ENCODE assay signal across 9 cellular contexts in the genomic region with DNA sequence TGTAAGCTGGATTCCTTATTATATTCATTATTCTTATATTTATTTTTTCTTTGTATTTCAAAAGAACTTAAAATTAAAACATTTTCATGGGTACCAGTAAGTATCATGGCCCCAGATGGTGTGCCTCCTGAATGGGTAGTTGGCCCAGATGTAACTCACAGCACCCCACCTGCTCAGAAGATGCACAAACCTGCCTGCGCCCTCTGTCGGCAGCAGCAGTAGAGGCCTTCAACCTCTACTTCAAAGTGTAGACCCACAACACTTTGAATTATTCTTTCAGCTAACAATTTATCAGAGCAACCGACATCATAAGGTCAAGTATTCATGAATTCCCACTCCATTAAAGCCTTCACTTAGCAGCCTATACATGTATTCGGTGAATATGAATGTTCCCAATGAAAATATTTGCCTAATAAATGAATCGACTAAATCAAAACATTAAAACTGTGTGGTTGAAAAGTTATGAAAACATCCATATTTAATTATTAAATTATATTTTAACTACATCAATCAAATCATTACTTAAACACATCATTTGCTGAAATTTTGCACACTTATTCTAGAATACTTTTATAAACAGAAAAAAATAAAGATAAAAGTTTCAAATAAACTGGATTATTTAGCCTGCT. TPM values are rescaled to one million over a fixed set of nuclear protein-coding genes. Genes with fewer than 3 reads are reported as not detected.
DNase-seq lines count a peak whose midpoint lies in the region; ATAC-seq, FAIRE-seq and TF ChIP-seq lines count a peak whose summit lies in the region.
"Had no signal": no experiment of that assay in that cellular context is flagged by ENCODE, and none has a peak within 500 bp of the region (broad histone marks: within the 10 kb centered on the region; RNA-seq: fewer than 3 reads in every experiment).

No MANE protein-coding gene starts in this region.

- H3K4me1 ChIP-seq in right lobe of liver, result peaks cover 0 to 4% (median 0%) of the 10 kb centered on the region in 4 donors

- no peak overlapping the region for H3K27ac ChIP-seq in right lobe of liver
- H3K27ac ChIP-seq: epithelial cell of prostate had no signal

- no peak for TF ChIP-seq POLR2A in right lobe of liver (IDR thresholded peaks at IDR 0.05)

- TF ChIP-seq CTCF in right lobe of liver (IDR thresholded peaks at IDR 0.05), result peak; percentile 79 to 95 (median 91)

- DNase-seq in NCI-H2196 treated with DMSO at 0.1 percent for 48 hours (lab: John Stamatoyannopoulos, UW; ENCODE audit: unreplicated experiment), result peak; percentile 39
- peak; percentile 66 for DNase-seq in activated CD4-positive, CD25-positive, alpha-beta regulatory T cell treated with anti-CD3 and anti-CD28 coated beads, Interleukin-2, amount 50 U/mL, for 72 hours
- DNase-seq in cerebellar cortex (ENCODE audit: low spot score), result peak; percentile 48
- peak; percentile 77 to 79 (median 78) for DNase-seq in right lobe of liver
- peak; percentile 20 to 59 for DNase-seq in stimulated activated CD8-positive, alpha-beta memory T cell treated with anti-CD3 and anti-CD28 coated beads, Interleukin-15, amount 100 ng/mL, for 4 hours (ENCODE audit: low read depth in 2 of 2)
- no peak for DNase-seq in mesenteric fat pad (ENCODE audit: low spot score)

- H3K4me3 ChIP-seq in right lobe of liver, result no peak overlapping the region

- no peaks in the 10 kb centered on the region for H3K9me3 ChIP-seq in right lobe of liver

- no peaks in the 10 kb centered on the region for H3K36me3 ChIP-seq in right lobe of liver

- peak; percentile 34 for FAIRE-seq in G401.6 (lab: Jason Lieb, UNC)

- ATAC-seq in HG02938 (IDR thresholded peaks at IDR 0.05; ENCODE audit: unreplicated experiment) (peak; percentile 75), right lobe of liver (peak; percentile 88 to 95 (median 92))

- 18% methylated on average over 5 of the region's 5 CpGs for whole genome bisulfite sequencing in right lobe of liver (ENCODE audit: insufficient coverage, low coverage, low lambda C conversion rate, missing lambda C conversion rate)

- intact Hi-C loops in right lobe of liver (cut with DNase I), result loop anchor here in 1 of 2 donors (5.0 kb wide), 1 partner anchor 114 kb away; no protein-coding TSS in a partner anchor

- no peaks in the 10 kb centered on the region for H3K27me3 ChIP-seq in right lobe of liver

RNA-seq across cellular contexts. Expression of a gene that starts 25.4 kb away (rescaled TPM):
- total RNA-seq in right lobe of liver (1 to 10 TPM; 3.3 to 4.7 (median 3.9) TPM), mesenteric fat pad (4.1 TPM)

RNA-seq across cellular contexts. Expression of a gene that starts 52.4 kb away (rescaled TPM):
- total RNA-seq in right lobe of liver, result 1 to 10 TPM in 3 of 6 experiments, under 1 TPM in 1, not detected in 2; 0.68 to 2.2 (median 1.6) TPM
- total RNA-seq in mesenteric fat pad, result not detected
